In the genomic region with DNA sequence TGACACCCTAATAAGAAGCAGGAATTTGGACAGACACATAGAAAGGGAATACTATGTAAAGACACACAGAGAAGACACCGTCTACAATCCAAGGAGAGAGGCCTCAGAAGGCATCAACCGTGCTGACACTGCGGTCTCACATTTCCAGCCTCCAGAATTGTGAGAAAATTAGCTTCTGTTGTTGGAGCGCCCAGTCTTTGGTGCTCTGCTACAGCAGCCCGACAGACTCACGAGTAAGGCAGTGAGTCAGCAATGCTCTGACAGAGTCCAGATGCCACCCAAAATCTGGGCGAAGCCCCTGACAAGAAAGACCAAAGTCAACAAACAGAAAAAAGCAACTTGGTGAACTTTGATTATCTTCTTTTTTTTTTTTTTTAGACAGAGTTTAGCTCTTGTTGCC, we compare ENCODE assay signal across 31 cellular contexts. TPM values are rescaled to one million over a fixed set of nuclear protein-coding genes. Genes with fewer than 3 reads are reported as not detected.
DNase-seq lines count a peak whose midpoint lies in the region; ATAC-seq and TF ChIP-seq lines count a peak whose summit lies in the region.
"Had no signal": no experiment of that assay in that cellular context is flagged by ENCODE, and none has a peak within 500 bp of the region (broad histone marks: within the 10 kb centered on the region; RNA-seq: fewer than 3 reads in every experiment).

No MANE protein-coding gene starts in this region.

- H3K9me3 Mint-ChIP-seq in activated CD8-positive, alpha-beta T cell treated with anti-CD3 and anti-CD28 coated beads, Interleukin-2, amount 10 ng/mL, durations not matched to agents 7 days and 5 days (ENCODE audit: insufficient read depth) = no peaks in the 10 kb centered on the region
- H3K9me3 Mint-ChIP-seq: activated CD4-positive, alpha-beta memory T cell treated with anti-CD3 and anti-CD28 coated beads, Interleukin-2, amount 10 ng/mL, durations not matched to agents 7 days and 5 days; activated T-helper 17 cell treated with anti-CD3 and anti-CD28 coated beads, Interleukin-2, amount 50 U/mL, for 72 hours had no signal

- no peaks in the 10 kb centered on the region for H3K27me3 ChIP-seq in left lung
- H3K27me3 ChIP-seq: BLaER1, heart left ventricle, pancreas, uterus had no signal

- ATAC-seq in HG03469 (IDR thresholded peaks at IDR 0.05; ENCODE audit: unreplicated experiment) (no peak), left lung (no peak)
- no peak for ATAC-seq in activated CD8-positive, alpha-beta T cell treated with anti-CD3 and anti-CD28 coated beads, Interleukin-2, amount 10 ng/mL, durations not matched to agents 7 days and 5 days
- ATAC-seq: activated T-helper 17 cell treated with anti-CD3 and anti-CD28 coated beads, Interleukin-2, amount 50 U/mL, for 72 hours; GM23338; heart left ventricle; Panc1; pancreas had no signal

- no peak overlapping the region for H3K4me3 Mint-ChIP-seq in activated CD8-positive, alpha-beta T cell treated with anti-CD3 and anti-CD28 coated beads, Interleukin-2, amount 10 ng/mL, durations not matched to agents 7 days and 5 days
- H3K4me3 Mint-ChIP-seq: activated CD4-positive, alpha-beta memory T cell treated with anti-CD3 and anti-CD28 coated beads, Interleukin-2, amount 10 ng/mL, durations not matched to agents 7 days and 5 days; activated naive CD4-positive, alpha-beta T cell treated with anti-CD3 and anti-CD28 coated beads, Interleukin-2, amount 10 ng/mL, durations not matched to agents 7 days and 5 days; activated T-helper 17 cell treated with anti-CD3 and anti-CD28 coated beads, Interleukin-2, amount 50 U/mL, for 72 hours; brain; GM23338; nephron progenitor cell; stimulated activated naive CD8-positive, alpha-beta T cell treated with anti-CD3 and anti-CD28 coated beads, Interleukin-15, Interleukin-2, amounts not matched to agents 100 ng/mL and 50 ng/mL, for 24 hours; T-helper 2 cell treated with Interferon-gamma antibody and Interleukin-4, amounts not matched to agents 5 μg/mL and 100 μg/mL, for 36 hours had no signal

- POLR2A ChIA-PET in activated CD8-positive, alpha-beta T cell treated with anti-CD3 and anti-CD28 coated beads, Interleukin-2, amount 10 ng/mL, durations not matched to agents 7 days and 5 days (lab: Charles Lee) = no interaction called here

- DNase-seq in AG20443 (ENCODE audit: low spot score) (peak; percentile 54), NCI-H82 treated with DMSO at 0.1 percent for 48 hours (lab: John Stamatoyannopoulos, UW; ENCODE audit: unreplicated experiment) (peak; percentile 76), fibroblast of mammary gland (ENCODE audit: low read depth) (peak; percentile 51), mucosa of gallbladder (ENCODE audit: low spot score) (peak; percentile 54), left lung (no peak)
- DNase-seq in activated CD8-positive, alpha-beta memory T cell treated with anti-CD3 and anti-CD28 coated beads, Interleukin-2, amount 50 U/mL, for 4 hours = no peak
- DNase-seq in activated CD8-positive, alpha-beta T cell treated with anti-CD3 and anti-CD28 coated beads, Interleukin-2, amount 10 ng/mL, durations not matched to agents 7 days and 5 days = no peak
- DNase-seq: activated CD4-positive, alpha-beta memory T cell treated with anti-CD3 and anti-CD28 coated beads, Interleukin-2, amount 10 ng/mL, durations not matched to agents 7 days and 5 days; activated naive CD4-positive, alpha-beta T cell treated with anti-CD3 and anti-CD28 coated beads, Interleukin-2, amount 10 ng/mL, durations not matched to agents 7 days and 5 days; amniotic stem cell; COR-L47; DND-41; NCI-H146; NCI-H2107; NCI-H345; nephron progenitor cell; pancreas; retina; Right ventricle myocardium superior; stimulated activated CD4-positive, alpha-beta T cell treated with anti-CD3 and anti-CD28 coated beads, Interleukin-1b, Interleukin-23, amount 100 ng/mL, for 48 hours; uterus had no signal

- TF ChIP-seq CTCF in fibroblast of mammary gland (conservative IDR thresholded peaks at IDR 0.05; ENCODE audit: control insufficient read depth, insufficient read depth, low read depth, low read length) = no peak
- no peak for TF ChIP-seq CTCF in left lung (IDR thresholded peaks at IDR 0.05)

- intact Hi-C loops in left lung (cut with DNase I) = no loop called here

- CTCF ChIA-PET in activated CD8-positive, alpha-beta T cell treated with anti-CD3 and anti-CD28 coated beads, Interleukin-2, amount 10 ng/mL, durations not matched to agents 7 days and 5 days (lab: Charles Lee) = no interaction called here

- no peaks in the 10 kb centered on the region for H3K36me3 Mint-ChIP-seq in activated CD8-positive, alpha-beta T cell treated with anti-CD3 and anti-CD28 coated beads, Interleukin-2, amount 10 ng/mL, durations not matched to agents 7 days and 5 days (ENCODE audit: low read depth)
- H3K36me3 Mint-ChIP-seq: activated naive CD4-positive, alpha-beta T cell treated with anti-CD3 and anti-CD28 coated beads, Interleukin-2, amount 10 ng/mL, durations not matched to agents 7 days and 5 days; brain had no signal

- no peaks in the 10 kb centered on the region for H3K36me3 ChIP-seq in left lung
- H3K36me3 ChIP-seq: BLaER1, heart left ventricle, pancreas, uterus had no signal

- no peaks in the 10 kb centered on the region for H3K4me1 ChIP-seq in left lung
- H3K4me1 ChIP-seq: BLaER1, heart left ventricle, pancreas, uterus had no signal

- H3K27ac ChIP-seq in left lung = no peak overlapping the region
- H3K27ac ChIP-seq: BLaER1, heart left ventricle, pancreas, uterus had no signal

- H3K9me3 ChIP-seq in left lung = peaks cover 0 to 5% of the 10 kb centered on the region in 2 donors
- H3K9me3 ChIP-seq: pancreas, uterus had no signal

- no peaks in the 10 kb centered on the region for H3K4me1 Mint-ChIP-seq in activated CD8-positive, alpha-beta T cell treated with anti-CD3 and anti-CD28 coated beads, Interleukin-2, amount 10 ng/mL, durations not matched to agents 7 days and 5 days (ENCODE audit: low read depth)
- H3K4me1 Mint-ChIP-seq: activated CD4-positive, alpha-beta memory T cell treated with anti-CD3 and anti-CD28 coated beads, Interleukin-2, amount 10 ng/mL, durations not matched to agents 7 days and 5 days; activated naive CD4-positive, alpha-beta T cell treated with anti-CD3 and anti-CD28 coated beads, Interleukin-2, amount 10 ng/mL, durations not matched to agents 7 days and 5 days; activated T-helper 17 cell treated with anti-CD3 and anti-CD28 coated beads, Interleukin-2, amount 50 U/mL, for 72 hours; brain; GM23338 had no signal

- H3K4me3 ChIP-seq in fibroblast of mammary gland (ENCODE audit: control insufficient read depth, low read depth, low read length) = no peak overlapping the region
- no peak overlapping the region for H3K4me3 ChIP-seq in left lung
- H3K4me3 ChIP-seq: BLaER1, GM23338, heart left ventricle, lung, pancreas, uterus had no signal

- peaks cover 9% of the 10 kb centered on the region for H3K27me3 Mint-ChIP-seq in activated CD8-positive, alpha-beta T cell treated with anti-CD3 and anti-CD28 coated beads, Interleukin-2, amount 10 ng/mL, durations not matched to agents 7 days and 5 days (ENCODE audit: low read depth)
- H3K27me3 Mint-ChIP-seq: activated CD4-positive, alpha-beta memory T cell treated with anti-CD3 and anti-CD28 coated beads, Interleukin-2, amount 10 ng/mL, durations not matched to agents 7 days and 5 days; activated T-helper 17 cell treated with anti-CD3 and anti-CD28 coated beads, Interleukin-2, amount 50 U/mL, for 72 hours; stimulated activated naive CD8-positive, alpha-beta T cell treated with anti-CD3 and anti-CD28 coated beads, Interleukin-15, Interleukin-2, amounts not matched to agents 100 ng/mL and 50 ng/mL, for 24 hours had no signal

- H3K27ac Mint-ChIP-seq in activated CD8-positive, alpha-beta T cell treated with anti-CD3 and anti-CD28 coated beads, Interleukin-2, amount 10 ng/mL, durations not matched to agents 7 days and 5 days = no peak overlapping the region
- H3K27ac Mint-ChIP-seq: activated CD4-positive, alpha-beta memory T cell treated with anti-CD3 and anti-CD28 coated beads, Interleukin-2, amount 10 ng/mL, durations not matched to agents 7 days and 5 days; activated naive CD4-positive, alpha-beta T cell treated with anti-CD3 and anti-CD28 coated beads, Interleukin-2, amount 10 ng/mL, durations not matched to agents 7 days and 5 days; activated T-helper 17 cell treated with anti-CD3 and anti-CD28 coated beads, Interleukin-2, amount 50 U/mL, for 72 hours; brain; GM23338; stimulated activated naive CD8-positive, alpha-beta T cell treated with anti-CD3 and anti-CD28 coated beads, Interleukin-15, Interleukin-2, amounts not matched to agents 100 ng/mL and 50 ng/mL, for 24 hours; T-helper 2 cell treated with Interferon-gamma antibody and Interleukin-4, amounts not matched to agents 5 μg/mL and 100 μg/mL, for 36 hours had no signal

RNA-seq across cellular contexts. Expression of a gene that starts 32.5 kb away (rescaled TPM):
- total RNA-seq in mucosa of gallbladder = 60.3 TPM
- total RNA-seq in activated CD8-positive, alpha-beta T cell treated with anti-CD3 and anti-CD28 coated beads, Interleukin-2, amount 10 ng/mL, durations not matched to agents 7 days and 5 days = 10 to 100 TPM; 24.4 to 24.6 TPM
- total RNA-seq in left lung = 10 to 100 TPM; 31.5 to 31.7 TPM

RNA-seq across cellular contexts. Expression of a gene that starts 57.3 kb away (rescaled TPM):
- total RNA-seq in mucosa of gallbladder (18.5 TPM), left lung (10 to 100 TPM; 25.2 to 38.7 TPM)
- 10 to 100 TPM; 14.1 to 17.2 TPM for total RNA-seq in activated CD8-positive, alpha-beta T cell treated with anti-CD3 and anti-CD28 coated beads, Interleukin-2, amount 10 ng/mL, durations not matched to agents 7 days and 5 days

Comparison
In these comparisons a context has a peak if more than half of its experiments do, and no peak if none do; other contexts are left out.
1. DNase-seq: peak in AG20443 (single experiment), NCI-H82 treated with DMSO at 0.1 percent for 48 hours (single experiment), fibroblast of mammary gland (single experiment) and mucosa of gallbladder (single experiment); none in activated CD8-positive, alpha-beta memory T cell treated with anti-CD3 and anti-CD28 coated beads, Interleukin-2, amount 50 U/mL, for 4 hours (single experiment), activated CD8-positive, alpha-beta T cell treated with anti-CD3 and anti-CD28 coated beads, Interleukin-2, amount 10 ng/mL, durations not matched to agents 7 days and 5 days (single experiment) and left lung (0 of 2).